ENCODE assay signal across 13 cellular contexts in genomic region chr6:45480697-45481415, GRCh38.
DNase-seq lines count a peak whose midpoint lies in the region; ATAC-seq and TF ChIP-seq lines count a peak whose summit lies in the region.
"Had no signal": no experiment of that assay in that cellular context is flagged by ENCODE, and none has a peak within 500 bp of the region (broad histone marks: within the 10 kb centered on the region; RNA-seq: fewer than 3 reads in every experiment).

No MANE protein-coding gene starts in this region.

- no peaks in the 10 kb centered on the region for H3K36me3 ChIP-seq in smooth muscle cell (ENCODE audit: low read depth)

- H3K27ac ChIP-seq in VCaP (peak overlapping the region; percentile 33), smooth muscle cell (ENCODE audit: low read depth) (peak overlapping the region; percentile 95)

- no peak overlapping the region for H3K4me3 ChIP-seq in smooth muscle cell

- no peaks in the 10 kb centered on the region for H3K9me3 Mint-ChIP-seq in activated CD8-positive, alpha-beta memory T cell treated with anti-CD3 and anti-CD28 coated beads, Interleukin-2, amount 10 ng/mL, durations not matched to agents 7 days and 5 days (ENCODE audit: low read depth)

- CTCF ChIA-PET in activated CD8-positive, alpha-beta memory T cell treated with anti-CD3 and anti-CD28 coated beads, Interleukin-2, amount 10 ng/mL, durations not matched to agents 7 days and 5 days (lab: Charles Lee): no interaction called here

- no peak overlapping the region for H2AFZ ChIP-seq in smooth muscle cell (ENCODE audit: low read depth)

- DNase-seq in SKM-1 treated with dmso at 0.1 percent for 144 hours (lab: John Stamatoyannopoulos, UW; ENCODE audit: unreplicated experiment) (peak; percentile 44), SKM-1 (lab: John Stamatoyannopoulos, UW; ENCODE audit: unreplicated experiment) (no peak), fibroblast of the conjunctiva (ENCODE audit: low read depth) (peak; percentile 31), smooth muscle cell (lab: John Stamatoyannopoulos, UW; ENCODE audit: unreplicated experiment) (no peak), NCI-H2107 treated with DMSO at 0.1 percent for 48 hours (lab: John Stamatoyannopoulos, UW; ENCODE audit: unreplicated experiment) (no peak)
- no peak for DNase-seq in activated CD8-positive, alpha-beta memory T cell treated with anti-CD3 and anti-CD28 coated beads, Interleukin-2, amount 10 ng/mL, durations not matched to agents 7 days and 5 days
- DNase-seq: activated T-cell treated with anti-CD3 and anti-CD28 coated beads for 4 hours, erythroblast, NCI-H2029, OCI-M1, T1000 had no signal

- peaks cover 18% of the 10 kb centered on the region for H3F3A ChIP-seq in smooth muscle cell (ENCODE audit: low read depth)

- H3K4me3 Mint-ChIP-seq in activated CD8-positive, alpha-beta memory T cell treated with anti-CD3 and anti-CD28 coated beads, Interleukin-2, amount 10 ng/mL, durations not matched to agents 7 days and 5 days: no peak overlapping the region

- H3K79me2 ChIP-seq in smooth muscle cell (ENCODE audit: low read depth): peaks cover 11% of the 10 kb centered on the region

- no peak for TF ChIP-seq CTCF in VCaP (conservative IDR thresholded peaks at IDR 0.05)
- TF ChIP-seq CTCF in smooth muscle cell (IDR thresholded peaks at IDR 0.05; ENCODE audit: borderline replicate concordance, insufficient read depth, poor library complexity, severe bottlenecking): no peak

- H3K4me1 Mint-ChIP-seq in activated CD8-positive, alpha-beta memory T cell treated with anti-CD3 and anti-CD28 coated beads, Interleukin-2, amount 10 ng/mL, durations not matched to agents 7 days and 5 days: peaks cover 18% of the 10 kb centered on the region

- no peak for ATAC-seq in activated CD8-positive, alpha-beta memory T cell treated with anti-CD3 and anti-CD28 coated beads, Interleukin-2, amount 10 ng/mL, durations not matched to agents 7 days and 5 days
- no peak for ATAC-seq in GM21717 (IDR thresholded peaks at IDR 0.05; ENCODE audit: unreplicated experiment)

- H3K4me2 ChIP-seq in smooth muscle cell: peak overlapping the region; percentile 58

- peak overlapping the region; percentile 43 for H3K9ac ChIP-seq in smooth muscle cell (ENCODE audit: low read depth)

- no peaks in the 10 kb centered on the region for H3K27me3 ChIP-seq in smooth muscle cell (ENCODE audit: low read depth)

- H3K4me1 ChIP-seq in smooth muscle cell (ENCODE audit: low read depth): peaks cover 24% of the 10 kb centered on the region

- 67% methylated on average over 7 of the region's 7 CpGs for WGBS in smooth muscle cell (ENCODE audit: low lambda C conversion rate)

- H3K9me3 ChIP-seq in smooth muscle cell (replicated peaks; ENCODE audit: low read depth): no peaks in the 10 kb centered on the region

- no peaks in the 10 kb centered on the region for H3K27me3 Mint-ChIP-seq in activated CD8-positive, alpha-beta memory T cell treated with anti-CD3 and anti-CD28 coated beads, Interleukin-2, amount 10 ng/mL, durations not matched to agents 7 days and 5 days

- H4K20me1 ChIP-seq in smooth muscle cell (ENCODE audit: low read depth): no peaks in the 10 kb centered on the region

- H3K36me3 Mint-ChIP-seq in activated CD8-positive, alpha-beta memory T cell treated with anti-CD3 and anti-CD28 coated beads, Interleukin-2, amount 10 ng/mL, durations not matched to agents 7 days and 5 days: no peaks in the 10 kb centered on the region

- H3K27ac Mint-ChIP-seq in activated CD8-positive, alpha-beta memory T cell treated with anti-CD3 and anti-CD28 coated beads, Interleukin-2, amount 10 ng/mL, durations not matched to agents 7 days and 5 days: no peak overlapping the region

Comparison
In these comparisons a context has a peak if more than half of its experiments do, and no peak if none do; other contexts are left out.
1. DNase-seq: peak in SKM-1 treated with dmso at 0.1 percent for 144 hours (single experiment) and fibroblast of the conjunctiva (single experiment); none in SKM-1 (single experiment), smooth muscle cell (single experiment), activated CD8-positive, alpha-beta memory T cell treated with anti-CD3 and anti-CD28 coated beads, Interleukin-2, amount 10 ng/mL, durations not matched to agents 7 days and 5 days (single experiment) and NCI-H2107 treated with DMSO at 0.1 percent for 48 hours (single experiment).